In genomic region chr18:12880532-12880892, GRCh38 we compare ENCODE assay signal across 10 cellular contexts. TPM values are rescaled to one million over a fixed set of nuclear protein-coding genes. Genes with fewer than 3 reads are reported as not detected.
DNase-seq lines count a peak whose midpoint lies in the region; ATAC-seq and TF ChIP-seq lines count a peak whose summit lies in the region.
"Had no signal": no experiment of that assay in that cellular context is flagged by ENCODE, and none has a peak within 500 bp of the region (broad histone marks: within the 10 kb centered on the region; RNA-seq: fewer than 3 reads in every experiment).

No MANE protein-coding gene starts in this region.

- WGBS in right cardiac atrium = 71% methylated on average over 3 of the region's 3 CpGs

- no peak for ATAC-seq in activated naive CD4-positive, alpha-beta T cell treated with anti-CD3 and anti-CD28 coated beads, Interleukin-2, amount 50 U/mL, for 72 hours
- ATAC-seq in HG03342 (IDR thresholded peaks at IDR 0.05; ENCODE audit: unreplicated experiment) = no peak
- no peak for ATAC-seq in right cardiac atrium
- ATAC-seq: HCT116, Right ventricle myocardium inferior had no signal

- peaks cover 16 to 35% of the 10 kb centered on the region in 2 donors for H3K36me3 Mint-ChIP-seq in activated naive CD4-positive, alpha-beta T cell treated with anti-CD3 and anti-CD28 coated beads, Interleukin-2, amount 50 U/mL, for 72 hours
- peaks cover 16% of the 10 kb centered on the region for H3K36me3 Mint-ChIP-seq in neural progenitor cell

- H3K27me3 ChIP-seq in neural progenitor cell (peaks cover 12% of the 10 kb centered on the region), right cardiac atrium (ENCODE audit: control insufficient read depth, insufficient read depth) (no peaks in the 10 kb centered on the region), brain microvascular endothelial cell (replicated peaks) (no peaks in the 10 kb centered on the region)

- TF ChIP-seq CTCF in GM12865 (IDR thresholded peaks at IDR 0.05; ENCODE audit: insufficient read depth, low read depth, low read length, missing control alignments) (no peak), neural progenitor cell (IDR thresholded peaks at IDR 0.05) (no peak), brain microvascular endothelial cell (IDR thresholded peaks at IDR 0.05; ENCODE audit: low read depth, low read length, missing control alignments) (no peak)

- peaks cover 31% of the 10 kb centered on the region for H3K4me1 ChIP-seq in neural progenitor cell
- peaks cover 4% of the 10 kb centered on the region for H3K4me1 ChIP-seq in right cardiac atrium (ENCODE audit: control insufficient read depth, insufficient read depth, low read length)

- H3K4me3 ChIP-seq in GM12865 (ENCODE audit: low read depth, low read length) (peak overlapping the region; percentile 30), neural progenitor cell (no peak overlapping the region), right cardiac atrium (ENCODE audit: low read length) (no peak overlapping the region), brain microvascular endothelial cell (ENCODE audit: low read depth, low read length) (no peak overlapping the region)

- DNase-seq in GM12865 (ENCODE audit: low read depth) (peak; percentile 50), NOMO-1 (lab: John Stamatoyannopoulos, UW; ENCODE audit: unreplicated experiment in 2 of 2) (peak; percentile 57 to 74), neural progenitor cell (ENCODE audit: low spot score) (no peak), right cardiac atrium (no peak), brain microvascular endothelial cell (no peak)
- DNase-seq in activated naive CD4-positive, alpha-beta T cell treated with anti-CD3 and anti-CD28 coated beads, Interleukin-2, amount 50 U/mL, for 72 hours (ENCODE audit: low spot score in 2 of 2) = no peak
- DNase-seq: NCI-H2029 had no signal

- H3K27ac Mint-ChIP-seq in activated naive CD4-positive, alpha-beta T cell treated with anti-CD3 and anti-CD28 coated beads, Interleukin-2, amount 50 U/mL, for 72 hours = peak overlapping the region; percentile 61 to 67
- no peak overlapping the region for H3K27ac Mint-ChIP-seq in neural progenitor cell

- no peaks in the 10 kb centered on the region for H3K36me3 ChIP-seq in neural progenitor cell
- H3K36me3 ChIP-seq in brain microvascular endothelial cell (replicated peaks) = no peaks in the 10 kb centered on the region

- H3K9ac ChIP-seq in neural progenitor cell = no peak overlapping the region

- H3K27ac ChIP-seq in neural progenitor cell (no peak overlapping the region), right cardiac atrium (ENCODE audit: low read length) (no peak overlapping the region), brain microvascular endothelial cell (no peak overlapping the region)

- peaks cover 0 to 5% of the 10 kb centered on the region in 2 donors for H3K9me3 Mint-ChIP-seq in activated naive CD4-positive, alpha-beta T cell treated with anti-CD3 and anti-CD28 coated beads, Interleukin-2, amount 50 U/mL, for 72 hours
- peaks cover 5% of the 10 kb centered on the region for H3K9me3 Mint-ChIP-seq in neural progenitor cell

- peaks cover 43% of the 10 kb centered on the region for H4K20me1 ChIP-seq in neural progenitor cell (ENCODE audit: low read depth)

- no peaks in the 10 kb centered on the region for H3K9me3 ChIP-seq in neural progenitor cell (ENCODE audit: low read depth)
- no peaks in the 10 kb centered on the region for H3K9me3 ChIP-seq in right cardiac atrium (ENCODE audit: control insufficient read depth, low read length)

- in situ Hi-C loops in brain microvascular endothelial cell (cut with HindIII; ENCODE audit: low pct_ligation_motif_present, low sequenced_read_pairs) = no loop called here

- peak overlapping the region; percentile 5 for H3K4me3 Mint-ChIP-seq in neural progenitor cell

- H3K4me2 ChIP-seq in neural progenitor cell = peak overlapping the region; percentile 34

- H3K79me2 ChIP-seq in neural progenitor cell (ENCODE audit: low read depth) = peaks cover 80% of the 10 kb centered on the region

- peaks cover 33% of the 10 kb centered on the region for H3K4me1 Mint-ChIP-seq in neural progenitor cell

- intact Hi-C loops in right cardiac atrium (cut with DNase I) = no loop called here

- H3K27me3 Mint-ChIP-seq in neural progenitor cell (ENCODE audit: insufficient read depth, low read depth) = peaks cover 6% of the 10 kb centered on the region

- no peak overlapping the region for H2AFZ ChIP-seq in neural progenitor cell (replicated peaks)

- peaks cover 13% of the 10 kb centered on the region for H3F3A ChIP-seq in neural progenitor cell (ENCODE audit: low read depth)

RNA-seq across cellular contexts. Expression of gene PTPN2, which starts 3.5 kb away (rescaled TPM):
- 10 to 100 TPM; 57.0 to 69.9 TPM for total RNA-seq in activated naive CD4-positive, alpha-beta T cell treated with anti-CD3 and anti-CD28 coated beads, Interleukin-2, amount 50 U/mL, for 72 hours
- total RNA-seq in neural progenitor cell (ENCODE audit: low replicate concordance) (47.7 and 57.9 TPM in 2 replicates), right cardiac atrium (10 to 100 TPM; 15.3 to 16.5 (median 15.5) TPM)
- polyA plus RNA-seq in right cardiac atrium = 12.3 TPM

Comparison
In these comparisons a context has a peak if more than half of its experiments do, and no peak if none do; other contexts are left out.
1. DNase-seq: peak in GM12865 (single experiment) and NOMO-1 (2 of 2); none in activated naive CD4-positive, alpha-beta T cell treated with anti-CD3 and anti-CD28 coated beads, Interleukin-2, amount 50 U/mL, for 72 hours (0 of 2), neural progenitor cell (single experiment), right cardiac atrium (0 of 3) and brain microvascular endothelial cell (single experiment).